9 cellular contexts compared by ENCODE assay signal in genomic region chr2:8515864-8516533, GRCh38.
DNase-seq lines count a peak whose midpoint lies in the region; ATAC-seq, FAIRE-seq and TF ChIP-seq lines count a peak whose summit lies in the region.
"Had no signal": no experiment of that assay in that cellular context is flagged by ENCODE, and none has a peak within 500 bp of the region (broad histone marks: within the 10 kb centered on the region; RNA-seq: fewer than 3 reads in every experiment).

No MANE protein-coding gene starts in this region.

- H3K9me3 ChIP-seq in H1 (ENCODE audit: insufficient read depth in 2 of 2, low read depth in 1 of 2, low read length in 1 of 2) (peaks cover 0 to 5% of the 10 kb centered on the region in 2 experiments; a peak in 1 of 4 replicates), ovary (no peaks in the 10 kb centered on the region), HAP-1 (no peaks in the 10 kb centered on the region)

- no peak overlapping the region for H4K5ac ChIP-seq in H1 (ENCODE audit: insufficient read length, low read depth, low read length)

- H2AFZ ChIP-seq in H1 (ENCODE audit: low read length): no peak overlapping the region

- no peak overlapping the region for H3K56ac ChIP-seq in H1 (replicated peaks; ENCODE audit: insufficient read length, low read depth, low read length)

- TF ChIP-seq POLR2A in H1 (IDR thresholded peaks at IDR 0.05; ENCODE audit: control extremely low read depth in 1 of 2, low read depth in 2 of 2, low read length in 2 of 2) (no peak), ovary (IDR thresholded peaks at IDR 0.05) (no peak)

- TF ChIP-seq RAD21 in H1 (IDR thresholded peaks at IDR 0.05 in 1 of 2, conservative IDR thresholded peaks at IDR 0.05 in 1 of 2; ENCODE audit: low read depth in 2 of 2, low read length in 2 of 2): no peak

- no peak overlapping the region for H3K4me3 Mint-ChIP-seq in activated CD8-positive, alpha-beta memory T cell treated with anti-CD3 and anti-CD28 coated beads, Interleukin-2, amount 10 ng/mL, durations not matched to agents 7 days and 5 days

- H3K14ac ChIP-seq in H1 (ENCODE audit: insufficient read length): no peak overlapping the region

- POLR2A ChIA-PET in H1 (lab: Charles Lee; ENCODE audit: partially characterized antibody): interaction anchor here (0.9 kb wide), 1 partner anchor 166 kb away, joined by 3 read pairs; the partner anchor contains the start of gene ID2

- H4K91ac ChIP-seq in H1 (replicated peaks; ENCODE audit: insufficient read length, low read length): no peak overlapping the region

- no peak overlapping the region for H3K23ac ChIP-seq in H1 (ENCODE audit: insufficient read length)

- H3K4me2 ChIP-seq in H1 (ENCODE audit: insufficient read depth in 1 of 2, low read depth in 2 of 2, low read length in 2 of 2): no peak overlapping the region

- no peaks in the 10 kb centered on the region for H3K79me1 ChIP-seq in H1 (ENCODE audit: low read depth, low read length)

- H3K4me1 Mint-ChIP-seq in activated CD8-positive, alpha-beta memory T cell treated with anti-CD3 and anti-CD28 coated beads, Interleukin-2, amount 10 ng/mL, durations not matched to agents 7 days and 5 days: peaks cover 86% of the 10 kb centered on the region

- H3K27ac ChIP-seq in H1 (ENCODE audit: low read depth, low read length) (no peak overlapping the region), ovary (no peak overlapping the region)
- H3K27ac ChIP-seq: VCaP had no signal

- H4K20me1 ChIP-seq in H1 (replicated peaks in 1 of 2; ENCODE audit: control insufficient read depth in 1 of 2, insufficient read depth in 2 of 2, low read length in 2 of 2): no peaks in the 10 kb centered on the region

- no peak overlapping the region for H2AK5ac ChIP-seq in H1 (ENCODE audit: low read depth, low read length)

- peaks cover 6% of the 10 kb centered on the region for H3K9me3 Mint-ChIP-seq in activated CD8-positive, alpha-beta memory T cell treated with anti-CD3 and anti-CD28 coated beads, Interleukin-2, amount 10 ng/mL, durations not matched to agents 7 days and 5 days (ENCODE audit: low read depth)

- H3K27me3 Mint-ChIP-seq in activated CD8-positive, alpha-beta memory T cell treated with anti-CD3 and anti-CD28 coated beads, Interleukin-2, amount 10 ng/mL, durations not matched to agents 7 days and 5 days: no peaks in the 10 kb centered on the region

- H2BK20ac ChIP-seq in H1 (ENCODE audit: low read length): peak overlapping the region; percentile 1; the same call in 1 of the 2 replicates

- intact Hi-C loops in ovary (cut with DNase I): no loop called here

- H2BK15ac ChIP-seq in H1 (ENCODE audit: low read length): 0 out of 2 replicates have a peak overlapping the region, but pooled peaks have one; percentile 8

- H3K4me1 ChIP-seq in H1 (replicated peaks in 1 of 4; ENCODE audit: control insufficient read depth in 3 of 4, insufficient read depth in 4 of 4, low read length in 3 of 4) (no peaks in the 10 kb centered on the region), ovary (ENCODE audit: insufficient read depth) (no peaks in the 10 kb centered on the region), HAP-1 (no peaks in the 10 kb centered on the region)

- no peaks in the 10 kb centered on the region for H3K79me2 ChIP-seq in H1 (ENCODE audit: control insufficient read depth in 1 of 2, insufficient read depth in 2 of 2, low read length in 2 of 2)

- TF ChIP-seq CTCF in H1 (IDR thresholded peaks at IDR 0.05; ENCODE audit: control extremely low read depth in 1 of 3, insufficient read depth in 1 of 3, low read depth in 1 of 3, low read length in 3 of 3) (no peak), ovary (IDR thresholded peaks at IDR 0.05) (no peak)

- in situ Hi-C loops in HAP-1 (cut with MboI; ENCODE audit: low sequenced_read_pairs): no loop called here

- TF ChIP-seq EP300 in H1 (IDR thresholded peaks at IDR 0.05; ENCODE audit: borderline replicate concordance in 1 of 2, low read depth in 2 of 2, low read length in 2 of 2) (no peak), ovary (IDR thresholded peaks at IDR 0.05) (no peak)

- no peak overlapping the region for H2BK120ac ChIP-seq in H1 (replicated peaks; ENCODE audit: low read depth, low read length)

- H3K27me3 ChIP-seq in H1 (replicated peaks in 1 of 4; ENCODE audit: control insufficient read depth in 3 of 4, extremely low read depth in 1 of 4, insufficient read depth in 3 of 4, low read length in 3 of 4) (no peaks in the 10 kb centered on the region), ovary (no peaks in the 10 kb centered on the region), HAP-1 (ENCODE audit: low read depth) (no peaks in the 10 kb centered on the region)

- no peak overlapping the region; the same call in 1 of the 2 replicates for H3K18ac ChIP-seq in H1 (ENCODE audit: extremely low read depth, low read length)

- H3K27ac Mint-ChIP-seq in activated CD8-positive, alpha-beta memory T cell treated with anti-CD3 and anti-CD28 coated beads, Interleukin-2, amount 10 ng/mL, durations not matched to agents 7 days and 5 days: peak overlapping the region; percentile 95

- CTCF ChIA-PET in activated CD8-positive, alpha-beta memory T cell treated with anti-CD3 and anti-CD28 coated beads, Interleukin-2, amount 10 ng/mL, durations not matched to agents 7 days and 5 days (lab: Charles Lee): interaction anchor here (0.7 to 2.4 kb wide), 8 partner anchors 17 to 214 kb away, joined by 3 to 8 read pairs (median 3); no protein-coding TSS in a partner anchor
- CTCF ChIA-PET in H1 (lab: Charles Lee; ENCODE audit: partially characterized antibody): interaction anchor here (1.0 to 1.6 kb wide), 3 partner anchors 10 to 16 kb away, joined by 3 to 4 read pairs (median 3); no protein-coding TSS in a partner anchor

- no peak overlapping the region for H3K4ac ChIP-seq in H1 (replicated peaks; ENCODE audit: insufficient read length, low read depth, low read length)

- H3K36me3 ChIP-seq in H1 (ENCODE audit: control insufficient read depth in 2 of 4, insufficient read depth in 4 of 4, low read length in 3 of 4): no peaks in the 10 kb centered on the region
- no peaks in the 10 kb centered on the region for H3K36me3 ChIP-seq in ovary
- no peaks in the 10 kb centered on the region for H3K36me3 ChIP-seq in HAP-1 (replicated peaks)

- H3K4me3 ChIP-seq in H1 (ENCODE audit: extremely low read depth in 1 of 4, insufficient read depth in 2 of 4, low read depth in 3 of 4, low read length in 4 of 4): no peak overlapping the region
- H3K4me3 ChIP-seq in ovary: no peak overlapping the region
- H3K4me3 ChIP-seq in HAP-1: no peak overlapping the region

- FAIRE-seq in H1 (lab: Jason Lieb, UNC): no peak

- ATAC-seq in activated CD8-positive, alpha-beta memory T cell treated with anti-CD3 and anti-CD28 coated beads, Interleukin-2, amount 10 ng/mL, durations not matched to agents 7 days and 5 days: peak; percentile 12
- ATAC-seq in HG02840 (IDR thresholded peaks at IDR 0.05; ENCODE audit: low FRiP score, unreplicated experiment): peak; percentile 39

- no peak overlapping the region; the same call in 1 of the 2 replicates for H4K8ac ChIP-seq in H1 (ENCODE audit: extremely low read depth, insufficient read depth, low read length)

- peak; percentile 60 for DNase-seq in activated CD8-positive, alpha-beta memory T cell treated with anti-CD3 and anti-CD28 coated beads, Interleukin-2, amount 10 ng/mL, durations not matched to agents 7 days and 5 days
- DNase-seq in activated CD8-positive, alpha-beta memory T cell treated with anti-CD3 and anti-CD28 coated beads, Interleukin-2, amount 50 U/mL, for 48 hours: no peak
- DNase-seq in NCI-H2196 (lab: John Stamatoyannopoulos, UW; ENCODE audit: unreplicated experiment): peak; percentile 90
- no peak for DNase-seq in H1 (ENCODE audit: low read depth in 1 of 2, low spot score in 2 of 2)
- no peak for DNase-seq in globus pallidus (ENCODE audit: low spot score)
- no peak for DNase-seq in ovary
- no peak for DNase-seq in HAP-1 (ENCODE audit: low spot score in 2 of 2)

- H3K9ac ChIP-seq in H1 (replicated peaks in 1 of 4; ENCODE audit: extremely low read depth in 1 of 4, low read depth in 3 of 4, low read length in 3 of 4): no peak overlapping the region

- no peaks in the 10 kb centered on the region for H3K23me2 ChIP-seq in H1 (ENCODE audit: low read depth, low read length)

- peaks cover 34% of the 10 kb centered on the region for H3K36me3 Mint-ChIP-seq in activated CD8-positive, alpha-beta memory T cell treated with anti-CD3 and anti-CD28 coated beads, Interleukin-2, amount 10 ng/mL, durations not matched to agents 7 days and 5 days

- H2BK5ac ChIP-seq in H1 (ENCODE audit: low read depth, low read length): no peak overlapping the region

- 85% methylated on average over 5 of the region's 5 CpGs; no CpG with 5 or more reads in 1 of the 2 experiments for WGBS in H1 (ENCODE audit: extremely low coverage in 1 of 2, insufficient coverage in 1 of 2, insufficient read length in 1 of 2, insufficient replicate concordance in 2 of 2, low coverage in 1 of 2, low lambda C conversion rate in 2 of 2, missing lambda C conversion rate in 1 of 2), 2 experiments
- WGBS in ovary, 3 donors: 88 to 93% (median 90%) methylated on average over 5 of the region's 5 CpGs

- no peak overlapping the region for H2BK12ac ChIP-seq in H1 (ENCODE audit: low read depth, low read length)

TF ChIP-seq in H1, 55 proteins besides CTCF, POLR2A, EP300 and RAD21 (continues in another document):
- TF ChIP-seq MAX (IDR thresholded peaks at IDR 0.05) (no peak), TCF12 (IDR thresholded peaks at IDR 0.05; ENCODE audit: low read depth, low read length) (no peak), SP2 (IDR thresholded peaks at IDR 0.05; ENCODE audit: low read length) (no peak), SAP30 (IDR thresholded peaks at IDR 0.05; ENCODE audit: insufficient read depth, insufficient replicate concordance, low read length) (no peak), KDM4A (IDR thresholded peaks at IDR 0.05; ENCODE audit: low read depth, low read length, severe bottlenecking) (no peak), KDM5A (IDR thresholded peaks at IDR 0.05; ENCODE audit: low read length) (no peak), SIN3A (conservative IDR thresholded peaks at IDR 0.05 in 1 of 2, IDR thresholded peaks at IDR 0.05 in 1 of 2; ENCODE audit: low read depth in 1 of 2, low read length in 2 of 2) (no peak), CBX5 (IDR thresholded peaks at IDR 0.05; ENCODE audit: low read depth, low read length) (no peak), MAFK (IDR thresholded peaks at IDR 0.05; ENCODE audit: low read depth, low read length) (no peak)

Comparison
In these comparisons a context has a peak if more than half of its experiments do, and no peak if none do; other contexts are left out.
1. DNase-seq: peak in activated CD8-positive, alpha-beta memory T cell treated with anti-CD3 and anti-CD28 coated beads, Interleukin-2, amount 10 ng/mL, durations not matched to agents 7 days and 5 days (single experiment) and NCI-H2196 (single experiment); none in activated CD8-positive, alpha-beta memory T cell treated with anti-CD3 and anti-CD28 coated beads, Interleukin-2, amount 50 U/mL, for 48 hours (single experiment), H1 (0 of 2), globus pallidus (single experiment), ovary (0 of 5) and HAP-1 (0 of 2).